Comparison of ENCODE assay signal across 8 cellular contexts in the genomic region with DNA sequence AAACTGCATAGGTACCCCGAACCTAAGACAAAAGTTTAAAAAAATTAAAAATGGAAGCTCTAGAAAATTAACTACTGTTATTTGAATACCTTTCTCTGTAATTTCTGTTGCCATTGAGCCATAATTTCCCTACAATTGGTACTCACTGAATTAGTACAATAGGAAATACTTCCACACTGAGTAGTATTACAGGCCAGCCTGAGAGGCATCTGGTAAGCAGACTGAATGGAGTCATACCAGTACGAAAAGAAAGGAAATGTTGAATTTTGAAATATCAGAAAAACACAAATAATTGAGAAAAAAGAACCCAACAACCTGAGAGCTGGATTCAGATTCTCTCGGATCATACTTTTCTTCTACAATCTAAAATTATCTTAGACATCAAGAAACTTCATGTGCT.
"Had no signal": no experiment of that assay in that cellular context is flagged by ENCODE, and none has a peak within 500 bp of the region (broad histone marks: within the 10 kb centered on the region; RNA-seq: fewer than 3 reads in every experiment).

No MANE protein-coding gene starts in this region.

- DNase-seq: GOT3, H7, H9, HCEC 1CT, HFFc6 had no signal

- H3K4me3 ChIP-seq: GM23338, HAP-1 had no signal

- H3K4me1 ChIP-seq: HAP-1 had no signal

- H3K4me3 Mint-ChIP-seq: GM23338, H9, HFFc6 had no signal

- H2AFZ ChIP-seq: GM23338 had no signal

- H3K9me3 ChIP-seq: HAP-1 had no signal

- H3K9me3 Mint-ChIP-seq: HFFc6 had no signal

- H3K36me3 ChIP-seq: HAP-1 had no signal

- H3K27ac Mint-ChIP-seq: GM23338, H9, HFFc6 had no signal

- ATAC-seq: GM23338, HCT116 had no signal

- H3K4me2 ChIP-seq: GM23338 had no signal
